In the genomic region with DNA sequence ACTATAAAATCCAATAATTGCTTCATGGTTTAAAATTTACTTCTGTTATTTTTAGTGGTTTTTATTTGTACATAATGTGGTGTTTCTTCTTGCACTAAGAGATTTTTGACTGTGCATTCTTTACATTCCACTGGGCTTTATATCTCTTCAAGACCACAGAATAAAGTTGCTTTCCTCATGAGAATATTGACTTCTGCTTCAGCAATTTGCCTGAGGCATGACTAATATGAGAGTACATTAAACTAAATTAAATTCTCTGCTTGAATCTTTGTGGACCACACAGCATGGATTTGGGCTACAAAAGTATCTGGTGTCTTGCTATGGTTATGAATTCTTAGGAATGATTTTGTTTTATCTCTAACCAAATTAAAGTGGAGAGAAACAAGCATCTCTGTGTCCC, we compare ENCODE assay signal across 18 cellular contexts.
DNase-seq lines count a peak whose midpoint lies in the region; ATAC-seq and TF ChIP-seq lines count a peak whose summit lies in the region.
"Had no signal": no experiment of that assay in that cellular context is flagged by ENCODE, and none has a peak within 500 bp of the region (broad histone marks: within the 10 kb centered on the region; RNA-seq: fewer than 3 reads in every experiment).

No MANE protein-coding gene starts in this region.

- H3K27me3 ChIP-seq in ACC112 (ENCODE audit: insufficient read depth, low read length) = no peaks in the 10 kb centered on the region
- H3K27me3 ChIP-seq: Peyer's patch had no signal

- no peak for ATAC-seq in GM21619 (IDR thresholded peaks at IDR 0.05; ENCODE audit: unreplicated experiment)
- ATAC-seq in GM21381 (IDR thresholded peaks at IDR 0.05; ENCODE audit: unreplicated experiment) = no peak
- ATAC-seq: GM12878, psoas muscle had no signal

- H3K36me3 ChIP-seq in ACC112 (ENCODE audit: insufficient read depth, low read length) = no peaks in the 10 kb centered on the region
- H3K36me3 ChIP-seq: Peyer's patch had no signal

- no peaks in the 10 kb centered on the region for H3K79me2 ChIP-seq in ACC112 (ENCODE audit: control insufficient read depth, insufficient read depth, low read length, unreplicated experiment)

- H3K4me3 ChIP-seq in ACC112 (ENCODE audit: low read depth, low read length) (no peak overlapping the region), fibroblast of the aortic adventitia (ENCODE audit: low read depth, low read length) (no peak overlapping the region)
- H3K4me3 ChIP-seq: dorsolateral prefrontal cortex, GM12878, Peyer's patch, psoas muscle had no signal

- peak; percentile 65 for DNase-seq in H4 (ENCODE audit: low spot score)
- DNase-seq in amniotic stem cell (lab: John Stamatoyannopoulos, UW) = peak; percentile 25
- DNase-seq in fibroblast of the aortic adventitia (ENCODE audit: low read depth) = peak; percentile 0
- DNase-seq in NCI-H2107 (lab: John Stamatoyannopoulos, UW) = no peak
- DNase-seq in NCI-H1930 (lab: John Stamatoyannopoulos, UW) = no peak
- DNase-seq: activated CD4-positive, alpha-beta T cell treated with anti-CD3 and anti-CD28 coated beads, Interleukin-2, amount 50 U/mL, for 1 hour; activated naive CD4-positive, alpha-beta T cell; COR-L47; dorsolateral prefrontal cortex; hypothalamus; Kasumi-1; NCI-H1417 treated with DMSO at 0.1 percent for 48 hours; Peyer's patch; psoas muscle had no signal

- H3K27ac ChIP-seq in ACC112 (ENCODE audit: low read depth, low read length) = peak overlapping the region; percentile 45; the same call in 1 of the 2 replicates
- H3K27ac ChIP-seq: dorsolateral prefrontal cortex, Peyer's patch, psoas muscle had no signal

- TF ChIP-seq CTCF in fibroblast of the aortic adventitia (IDR thresholded peaks at IDR 0.05; ENCODE audit: insufficient read depth, low read length) = no peak

- peaks cover 10% of the 10 kb centered on the region for H3K4me1 ChIP-seq in ACC112 (ENCODE audit: control insufficient read depth, insufficient read depth, low read length, unreplicated experiment)
- H3K4me1 ChIP-seq: Peyer's patch, psoas muscle had no signal

- H2AFZ ChIP-seq in ACC112 (ENCODE audit: low read length, unreplicated experiment) = no peak overlapping the region

Comparison
In these comparisons a context has a peak if more than half of its experiments do, and no peak if none do; other contexts are left out.
1. DNase-seq: peak in H4 (single experiment), amniotic stem cell (single experiment) and fibroblast of the aortic adventitia (single experiment); none in NCI-H2107 (single experiment) and NCI-H1930 (0 of 2).